2 cellular contexts compared by ENCODE assay signal in genomic region chr17:64145460-64145750, GRCh38.
TF ChIP-seq lines count a peak whose summit lies in the region.

No MANE protein-coding gene starts in this region.

TF ChIP-seq in HEK293, 187 proteins besides CTCF, POLR2A, EP300 and RAD21 (continued from another document and continues in another):
- TF ChIP-seq ZSCAN18 (tag by site-specific recombination; IDR thresholded peaks at IDR 0.05) = no peak
- TF ChIP-seq ZBTB11 (tag by site-specific recombination; conservative IDR thresholded peaks at IDR 0.05; ENCODE audit: low read depth) = 0 out of 2 replicates have a peak, but pooled peaks have one; percentile 4
- TF ChIP-seq ZNF449 (tag by site-specific recombination; IDR thresholded peaks at IDR 0.05) = no peak; the same call in 1 of the 2 replicates
- TF ChIP-seq ZNF335 (tag by site-specific recombination; conservative IDR thresholded peaks at IDR 0.05) = peak; percentile 86
- TF ChIP-seq HOXD13 (CRISPR knock-in tag; IDR thresholded peaks at IDR 0.05; ENCODE audit: borderline replicate concordance) = 0 out of 2 replicates have a peak, but pooled peaks have one; percentile 11
- TF ChIP-seq ZNF488 (tag by site-specific recombination; IDR thresholded peaks at IDR 0.05) = no peak
- TF ChIP-seq ZNF423 (tag by site-specific recombination; IDR thresholded peaks at IDR 0.05) = no peak
- TF ChIP-seq ZNF600 (tag by site-specific recombination; IDR thresholded peaks at IDR 0.05) = peak; percentile 67; the same call in 1 of the 2 replicates
- no peak for TF ChIP-seq YY2 (tag by site-specific recombination; IDR thresholded peaks at IDR 0.05)
- peak; percentile 90 for TF ChIP-seq ZBTB48 (tag by site-specific recombination; IDR thresholded peaks at IDR 0.05)
- TF ChIP-seq ZNF626 (tag by site-specific recombination; IDR thresholded peaks at IDR 0.05) = 0 out of 2 replicates have a peak, but pooled peaks have one; percentile 0
- no peak for TF ChIP-seq ZNF169 (tag by site-specific recombination; IDR thresholded peaks at IDR 0.05)
- TF ChIP-seq ZNF623 (tag by site-specific recombination; IDR thresholded peaks at IDR 0.05) = no peak
- no peak for TF ChIP-seq SCRT2 (tag by site-specific recombination; IDR thresholded peaks at IDR 0.05)
- TF ChIP-seq PRDM4 (tag by site-specific recombination; IDR thresholded peaks at IDR 0.05) = 0 out of 2 replicates have a peak, but pooled peaks have one; percentile 6

TF ChIP-seq in K562, 482 proteins besides CTCF, POLR2A, EP300 and RAD21 (continued from another document and continues in another):
- TF ChIP-seq MLLT1 (IDR thresholded peaks at IDR 0.05) (peak in 1 of 2 experiments; percentile 52; a peak in 1 of 4 replicates), DACH1 (IDR thresholded peaks at IDR 0.05; ENCODE audit: partially characterized antibody) (peak; percentile 91), PRDM10 (IDR thresholded peaks at IDR 0.05; ENCODE audit: partially characterized antibody) (peak; percentile 20), ESRRA (IDR thresholded peaks at IDR 0.05; ENCODE audit: borderline replicate concordance, low read depth) (peak; percentile 96; the same call in 1 of the 2 replicates), KLF6 (CRISPR knock-in tag; IDR thresholded peaks at IDR 0.05; ENCODE audit: borderline replicate concordance) (no peak), ADNP (tag; IDR thresholded peaks at IDR 0.05) (no peak), PHF8 (IDR thresholded peaks at IDR 0.05; ENCODE audit: borderline replicate concordance, low read length) (peak; percentile 56; the same call in 1 of the 2 replicates), HINFP (tag; conservative IDR thresholded peaks at IDR 0.05; ENCODE audit: low read depth) (peak; percentile 72), SIN3B (IDR thresholded peaks at IDR 0.05; ENCODE audit: low read depth) (peak; percentile 46; the same call in 1 of the 2 replicates), SIN3A (IDR thresholded peaks at IDR 0.05; ENCODE audit: borderline replicate concordance in 2 of 2, control insufficient read depth in 1 of 2, low read depth in 2 of 2, low read length in 2 of 2) (peak in 1 of 2 experiments; percentile 76; a peak in 1 of 4 replicates), RCOR1 (IDR thresholded peaks at IDR 0.05; ENCODE audit: borderline replicate concordance in 1 of 2, low read depth in 2 of 2, low read length in 2 of 2) (peak in 1 of 2 experiments; percentile 67; a peak in 1 of 4 replicates), TOE1 (IDR thresholded peaks at IDR 0.05; ENCODE audit: borderline replicate concordance) (no peak), TOE1 (CRISPR knock-in tag; IDR thresholded peaks at IDR 0.05; ENCODE audit: borderline replicate concordance, low read depth) (0 out of 2 replicates have a peak, but pooled peaks have one; percentile 72), TCF7 (IDR thresholded peaks at IDR 0.05; ENCODE audit: borderline replicate concordance) (0 out of 2 replicates have a peak, but pooled peaks have one; percentile 8), SAP30 (IDR thresholded peaks at IDR 0.05; ENCODE audit: borderline replicate concordance, insufficient read depth, low read depth, low read length, poor library complexity, severe bottlenecking) (peak; percentile 19), ZBTB9 (CRISPR knock-in tag; IDR thresholded peaks at IDR 0.05) (no peak), PHF20 (IDR thresholded peaks at IDR 0.05; ENCODE audit: partially characterized antibody) (peak; percentile 25), CLOCK (CRISPR knock-in tag; IDR thresholded peaks at IDR 0.05; ENCODE audit: borderline replicate concordance) (no peak), TAF7 (tag; IDR thresholded peaks at IDR 0.05) (peak; percentile 50; the same call in 1 of the 2 replicates), MEF2D (tag; conservative IDR thresholded peaks at IDR 0.05; ENCODE audit: low read depth) (0 out of 2 replicates have a peak, but pooled peaks have one; percentile 24), ZBTB40 (IDR thresholded peaks at IDR 0.05) (peak; percentile 50), ZBTB40 (CRISPR knock-in tag; IDR thresholded peaks at IDR 0.05) (no peak), HNRNPLL (IDR thresholded peaks at IDR 0.05; ENCODE audit: low read depth, low read length, poor library complexity, severe bottlenecking) (peak; percentile 96), HDAC1 (IDR thresholded peaks at IDR 0.05) (peak in 1 of 2 experiments; percentile 84; a peak in 2 of 4 replicates), KAT7 (CRISPR knock-in tag; IDR thresholded peaks at IDR 0.05; ENCODE audit: borderline replicate concordance) (0 out of 2 replicates have a peak, but pooled peaks have one; percentile 6)
